19 cellular contexts compared by ENCODE assay signal in the genomic region with DNA sequence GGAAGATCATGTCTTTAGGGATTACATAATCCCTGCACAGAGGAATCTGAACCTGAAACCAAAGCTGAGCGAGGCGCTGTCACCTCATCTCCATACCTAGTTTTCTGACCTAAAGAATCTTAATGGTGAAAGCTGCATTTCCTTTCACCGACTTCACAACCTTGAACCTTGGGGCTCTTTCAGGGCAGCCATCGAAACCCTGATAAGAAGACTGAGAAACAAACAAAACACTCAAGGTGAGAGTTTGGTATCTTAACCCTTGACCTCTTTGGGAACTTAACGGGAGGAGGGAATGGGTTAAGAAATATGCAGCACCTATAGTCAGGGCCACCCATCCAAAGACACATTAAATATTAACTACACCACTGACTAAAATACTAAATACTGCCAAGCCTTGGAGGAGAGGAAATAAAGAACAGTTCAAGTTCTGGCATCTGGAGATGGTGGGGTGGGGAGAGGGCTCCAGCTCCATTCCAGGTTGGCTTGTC. TPM values are rescaled to one million over a fixed set of nuclear protein-coding genes. Genes with fewer than 3 reads are reported as not detected.
DNase-seq lines count a peak whose midpoint lies in the region; ATAC-seq and TF ChIP-seq lines count a peak whose summit lies in the region.
"Had no signal": no experiment of that assay in that cellular context is flagged by ENCODE, and none has a peak within 500 bp of the region (broad histone marks: within the 10 kb centered on the region; RNA-seq: fewer than 3 reads in every experiment).

No MANE protein-coding gene starts in this region.

- no peak overlapping the region for H3K4me3 Mint-ChIP-seq in activated T-cell treated with anti-CD3 and anti-CD28 coated beads, Interleukin-2, amount 50 U/mL, for 72 hours
- no peak overlapping the region for H3K4me3 Mint-ChIP-seq in activated T-cell treated with anti-CD3 and anti-CD28 coated beads, Interleukin-2, amount 50 U/mL, for 24 hours
- H3K4me3 Mint-ChIP-seq: IgD-negative memory B cell; stimulated activated naive B cell treated with anti-CD40 and anti-IgM and Interleukin-4, amounts not matched to agents 10 μg/mL and 1 μg/mL and 100 μg/mL, for 72 hours; T-helper 2 cell treated with Interferon-gamma antibody and Interleukin-4, amounts not matched to agents 5 μg/mL and 100 μg/mL, for 36 hours had no signal

- no peak for TF ChIP-seq CTCF in epithelial cell of esophagus (IDR thresholded peaks at IDR 0.05; ENCODE audit: insufficient read depth, low read depth, low read length, missing control alignments)
- TF ChIP-seq CTCF in vagina (IDR thresholded peaks at IDR 0.05) = no peak
- TF ChIP-seq CTCF in psoas muscle (IDR thresholded peaks at IDR 0.05) = no peak

- H3K4me3 ChIP-seq in epithelial cell of esophagus (ENCODE audit: low read length) (peak overlapping the region; percentile 100), mucosa of rectum (ENCODE audit: low read length in 2 of 2) (peak overlapping the region; percentile 59 to 82), vagina (peak overlapping the region in 1 of 2 donors; percentile 38), psoas muscle (no peak overlapping the region), HAP-1 (no peak overlapping the region)

- no peaks in the 10 kb centered on the region for H3K36me3 Mint-ChIP-seq in activated T-cell treated with anti-CD3 and anti-CD28 coated beads, Interleukin-2, amount 50 U/mL, for 72 hours (ENCODE audit: insufficient read depth in 2 of 2)
- no peaks in the 10 kb centered on the region for H3K36me3 Mint-ChIP-seq in activated T-cell treated with anti-CD3 and anti-CD28 coated beads, Interleukin-2, amount 50 U/mL, for 24 hours (ENCODE audit: low read depth)
- H3K36me3 Mint-ChIP-seq: IgD-negative memory B cell; stimulated activated naive B cell treated with anti-CD40 and anti-IgM and Interleukin-4, amounts not matched to agents 10 μg/mL and 1 μg/mL and 100 μg/mL, for 72 hours had no signal

- in situ Hi-C loops in HAP-1 (cut with MboI; ENCODE audit: low sequenced_read_pairs) = no loop called here

- H3K4me1 ChIP-seq in mucosa of rectum (ENCODE audit: control insufficient read depth in 2 of 2, insufficient read depth in 2 of 2, low read length in 2 of 2) (peaks cover 34 to 67% of the 10 kb centered on the region in 2 donors), vagina (peaks cover 16% of the 10 kb centered on the region), psoas muscle (peaks cover 12% of the 10 kb centered on the region), HAP-1 (no peaks in the 10 kb centered on the region)

- H3K27me3 ChIP-seq in mucosa of rectum (ENCODE audit: control insufficient read depth in 2 of 2, insufficient read depth in 2 of 2, low read length in 2 of 2) = peaks cover 0 to 9% of the 10 kb centered on the region in 2 donors
- H3K27me3 ChIP-seq in vagina = no peaks in the 10 kb centered on the region
- peaks cover 0 to 2% (median 0%) of the 10 kb centered on the region in 3 donors for H3K27me3 ChIP-seq in psoas muscle (ENCODE audit: insufficient read depth in 3 of 3, low read length in 2 of 3)
- peaks cover 31% of the 10 kb centered on the region for H3K27me3 ChIP-seq in HAP-1 (ENCODE audit: low read depth)

- 66 to 74% (median 73%) methylated on average over 5 of the region's 5 CpGs for WGBS in psoas muscle, 3 donors

- no peaks in the 10 kb centered on the region for H3K9me3 Mint-ChIP-seq in activated T-cell treated with anti-CD3 and anti-CD28 coated beads, Interleukin-2, amount 50 U/mL, for 72 hours
- no peaks in the 10 kb centered on the region for H3K9me3 Mint-ChIP-seq in activated T-cell treated with anti-CD3 and anti-CD28 coated beads, Interleukin-2, amount 50 U/mL, for 24 hours
- H3K9me3 Mint-ChIP-seq: stimulated activated naive B cell treated with anti-CD40 and anti-IgM and Interleukin-4, amounts not matched to agents 10 μg/mL and 1 μg/mL and 100 μg/mL, for 72 hours; T-helper 2 cell treated with Interferon-gamma antibody and Interleukin-4, amounts not matched to agents 5 μg/mL and 100 μg/mL, for 36 hours had no signal

- DNase-seq in activated T-cell treated with anti-CD3 and anti-CD28 coated beads, Interleukin-2, amount 50 U/mL, for 72 hours = no peak
- no peak for DNase-seq in activated T-cell treated with anti-CD3 and anti-CD28 coated beads, Interleukin-2, amount 50 U/mL, for 24 hours
- DNase-seq in epithelial cell of esophagus (ENCODE audit: low read depth) = peak; percentile 56
- no peak for DNase-seq in vagina (ENCODE audit: extremely low spot score in 2 of 2)
- DNase-seq in anterior cingulate cortex (lab: John Stamatoyannopoulos, UW) = no peak
- DNase-seq in psoas muscle = no peak
- no peak for DNase-seq in HAP-1 (ENCODE audit: low spot score in 2 of 2)
- DNase-seq: 8988T; activated CD4-positive, CD25-positive, alpha-beta regulatory T cell treated with anti-CD3 and anti-CD28 coated beads, Interleukin-2, amount 50 U/mL, for 72 hours; activated gamma-delta T cell; aorta; C1 segment of cervical spinal cord; kidney glomerular epithelial cell; NCI-H1092; SHP77 treated with DMSO at 0.1 percent for 48 hours; stimulated activated naive B cell treated with anti-CD40 and anti-IgM and Interleukin-4, amounts not matched to agents 10 μg/mL and 1 μg/mL and 100 μg/mL, for 72 hours had no signal

- no peak for TF ChIP-seq POLR2A in vagina (IDR thresholded peaks at IDR 0.05)

- peak overlapping the region; percentile 9 for H3K27ac Mint-ChIP-seq in activated T-cell treated with anti-CD3 and anti-CD28 coated beads, Interleukin-2, amount 50 U/mL, for 72 hours
- H3K27ac Mint-ChIP-seq in activated T-cell treated with anti-CD3 and anti-CD28 coated beads, Interleukin-2, amount 50 U/mL, for 24 hours = no peak overlapping the region
- H3K27ac Mint-ChIP-seq: IgD-negative memory B cell; stimulated activated naive B cell treated with anti-CD40 and anti-IgM and Interleukin-4, amounts not matched to agents 10 μg/mL and 1 μg/mL and 100 μg/mL, for 72 hours; T-helper 2 cell treated with Interferon-gamma antibody and Interleukin-4, amounts not matched to agents 5 μg/mL and 100 μg/mL, for 36 hours had no signal

- H3K9ac ChIP-seq in mucosa of rectum (ENCODE audit: low read depth in 1 of 2, low read length in 2 of 2) = peak overlapping the region in 1 of 2 donors; percentile 64

- H3K27ac ChIP-seq in mucosa of rectum (ENCODE audit: low read depth in 2 of 2, low read length in 2 of 2) = peak overlapping the region; percentile 95 to 96
- H3K27ac ChIP-seq in vagina = peak overlapping the region; percentile 64
- H3K27ac ChIP-seq in psoas muscle = no peak overlapping the region

- no peak for ATAC-seq in activated T-cell treated with anti-CD3 and anti-CD28 coated beads, Interleukin-2, amount 50 U/mL, for 72 hours (replicated peaks in 1 of 2)
- ATAC-seq in psoas muscle = no peak
- ATAC-seq: stimulated activated naive B cell treated with anti-CD40 and anti-IgM and Interleukin-4, amounts not matched to agents 10 μg/mL and 1 μg/mL and 100 μg/mL, for 72 hours had no signal

- H3K9me3 ChIP-seq in mucosa of rectum (ENCODE audit: control insufficient read depth in 2 of 2, low read length in 2 of 2) = no peaks in the 10 kb centered on the region
- no peaks in the 10 kb centered on the region for H3K9me3 ChIP-seq in vagina
- H3K9me3 ChIP-seq in psoas muscle = no peaks in the 10 kb centered on the region
- H3K9me3 ChIP-seq in HAP-1 = no peaks in the 10 kb centered on the region

- no peaks in the 10 kb centered on the region for H3K36me3 ChIP-seq in mucosa of rectum (ENCODE audit: control insufficient read depth in 2 of 2, insufficient read depth in 2 of 2, low read length in 2 of 2)
- no peaks in the 10 kb centered on the region for H3K36me3 ChIP-seq in vagina
- no peaks in the 10 kb centered on the region for H3K36me3 ChIP-seq in psoas muscle (ENCODE audit: insufficient read depth in 1 of 2, low read depth in 1 of 2)
- no peaks in the 10 kb centered on the region for H3K36me3 ChIP-seq in HAP-1 (replicated peaks)

- peaks cover 56% of the 10 kb centered on the region for H3K27me3 Mint-ChIP-seq in activated T-cell treated with anti-CD3 and anti-CD28 coated beads, Interleukin-2, amount 50 U/mL, for 72 hours (ENCODE audit: low read depth)
- H3K27me3 Mint-ChIP-seq in activated T-cell treated with anti-CD3 and anti-CD28 coated beads, Interleukin-2, amount 50 U/mL, for 24 hours = peaks cover 54% of the 10 kb centered on the region

- intact Hi-C loops in vagina (cut with DNase I) = no loop called here
- intact Hi-C loops in psoas muscle (cut with DNase I) = no loop called here

- no peaks in the 10 kb centered on the region for H3K4me1 Mint-ChIP-seq in activated T-cell treated with anti-CD3 and anti-CD28 coated beads, Interleukin-2, amount 50 U/mL, for 72 hours (ENCODE audit: low read depth)
- peaks cover 2% of the 10 kb centered on the region for H3K4me1 Mint-ChIP-seq in activated T-cell treated with anti-CD3 and anti-CD28 coated beads, Interleukin-2, amount 50 U/mL, for 24 hours (ENCODE audit: low read depth)
- H3K4me1 Mint-ChIP-seq: IgD-negative memory B cell; stimulated activated naive B cell treated with anti-CD40 and anti-IgM and Interleukin-4, amounts not matched to agents 10 μg/mL and 1 μg/mL and 100 μg/mL, for 72 hours had no signal

RNA-seq across cellular contexts. Expression of a gene that starts 2.0 kb away (rescaled TPM):
- under 1 TPM; 0.12 to 0.21 TPM for total RNA-seq in activated T-cell treated with anti-CD3 and anti-CD28 coated beads, Interleukin-2, amount 50 U/mL, for 72 hours
- total RNA-seq in vagina (11.8 TPM), psoas muscle (1 to 10 TPM in 1 of 4 donors, under 1 TPM in 3; 0.12 to 1.4 (median 0.35) TPM)
- polyA plus RNA-seq in psoas muscle = under 1 TPM; 0.14 to 0.49 (median 0.35) TPM

RNA-seq across cellular contexts. Expression of a gene that starts 20.4 kb away (rescaled TPM):
- 10 to 100 TPM; 12.6 to 13.2 TPM for total RNA-seq in activated T-cell treated with anti-CD3 and anti-CD28 coated beads, Interleukin-2, amount 50 U/mL, for 72 hours
- total RNA-seq in vagina = 25.3 TPM
- total RNA-seq in psoas muscle = 1 to 10 TPM; 3.9 to 7.0 (median 6.0) TPM
- 1 to 10 TPM; 4.4 to 5.6 (median 5.4) TPM for polyA plus RNA-seq in psoas muscle

RNA-seq across cellular contexts. Expression of a gene that starts 22.5 kb away (rescaled TPM):
- total RNA-seq in activated T-cell treated with anti-CD3 and anti-CD28 coated beads, Interleukin-2, amount 50 U/mL, for 72 hours = 1 to 10 TPM; 4.6 to 6.9 TPM
- total RNA-seq in vagina (6.9 TPM), psoas muscle (100 to 1,000 TPM in 1 of 4 donors, 10 to 100 TPM in 3; 36.0 to 149 (median 46.4) TPM)
- polyA plus RNA-seq in psoas muscle = 10 to 100 TPM in 2 of 3 donors, 1 to 10 TPM in 1; 3.9 to 32.9 (median 15.4) TPM

RNA-seq across cellular contexts. Expression of a gene that starts 58.1 kb away (rescaled TPM):
- 1 to 10 TPM; 2.6 to 7.4 TPM for total RNA-seq in activated T-cell treated with anti-CD3 and anti-CD28 coated beads, Interleukin-2, amount 50 U/mL, for 72 hours
- not detected for total RNA-seq in vagina
- total RNA-seq in psoas muscle = under 1 TPM in 3 of 4 donors, not detected in 1; 0.25 to 0.48 (median 0.27) TPM
- under 1 TPM in 2 of 3 donors, not detected in 1; 0.08 to 0.12 TPM for polyA plus RNA-seq in psoas muscle
- polyA plus RNA-seq: IgD-negative memory B cell had no signal

Comparison
In these comparisons a context has a peak if more than half of its experiments do, and no peak if none do; other contexts are left out.
1. H3K4me3 ChIP-seq: peak in epithelial cell of esophagus (single experiment) and mucosa of rectum (2 of 2); none in psoas muscle (single experiment) and HAP-1 (single experiment).